ENCODE assay signal across 11 cellular contexts in the genomic region with DNA sequence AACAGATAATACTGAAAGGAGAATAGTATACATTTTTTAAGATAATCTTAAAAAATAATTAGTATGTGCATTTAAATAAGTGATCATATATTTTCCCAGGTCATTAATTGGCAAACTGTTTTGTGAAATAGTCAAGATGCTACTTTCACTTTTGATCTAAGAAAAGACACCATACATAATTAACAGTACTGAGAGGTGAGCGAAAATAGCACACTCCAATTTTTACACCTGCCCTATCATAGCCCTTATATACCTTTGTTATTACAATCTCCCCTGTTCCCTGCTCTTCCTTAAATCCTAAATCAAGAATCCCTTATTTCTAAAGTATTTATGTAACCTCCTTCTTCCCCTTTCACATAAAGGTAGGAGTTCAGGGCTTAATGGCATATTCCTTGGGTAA.
"Had no signal": no experiment of that assay in that cellular context is flagged by ENCODE, and none has a peak within 500 bp of the region (broad histone marks: within the 10 kb centered on the region; RNA-seq: fewer than 3 reads in every experiment).

No MANE protein-coding gene starts in this region.

- H3K4me3 ChIP-seq: GM23248, GM23338, HAP-1 had no signal

- H3K36me3 ChIP-seq: HAP-1 had no signal

- H3K9me3 ChIP-seq: HAP-1 had no signal

- FAIRE-seq: H1, H54 had no signal

- ATAC-seq: GM23338, HCT116 had no signal

- H3K4me1 ChIP-seq: HAP-1 had no signal

- H2AFZ ChIP-seq: GM23248, GM23338 had no signal

- H3K27ac ChIP-seq: GM23248 had no signal

- H3K9ac ChIP-seq: GM23248 had no signal

- H3K4me2 ChIP-seq: GM23338 had no signal

- DNase-seq: GM23248, GOT3, H7, H9, HCEC 1CT, HFFc6 had no signal
